Comparison of ENCODE assay signal across 20 cellular contexts in genomic region chr4:78459327-78459726, GRCh38.
DNase-seq lines count a peak whose midpoint lies in the region; ATAC-seq, FAIRE-seq and TF ChIP-seq lines count a peak whose summit lies in the region.
"Had no signal": no experiment of that assay in that cellular context is flagged by ENCODE, and none has a peak within 500 bp of the region (broad histone marks: within the 10 kb centered on the region; RNA-seq: fewer than 3 reads in every experiment).

No MANE protein-coding gene starts in this region.

- no peak overlapping the region for H3K4me2 ChIP-seq in GM12878 (ENCODE audit: control insufficient read depth, insufficient read depth)
- H3K4me2 ChIP-seq: A549 had no signal

- no peaks in the 10 kb centered on the region for H4K20me1 ChIP-seq in GM12878 (ENCODE audit: control insufficient read depth, insufficient read depth)

- H3K9ac ChIP-seq in GM12878 (ENCODE audit: control insufficient read depth, insufficient read depth, low read length), result no peak overlapping the region

- RAD21 ChIA-PET in GM12878 (lab: Charles Lee; ENCODE audit: unreplicated experiment), result interaction anchor here (1.3 kb wide), 1 partner anchor 404 kb away, joined by 3 read pairs; no protein-coding TSS in a partner anchor

- intact Hi-C loops in GM12878 (cut with micrococcal nuclease; ENCODE audit: unreplicated experiment), result loop anchor here (10.0 kb wide), 1 partner anchor 405 kb away; no protein-coding TSS in a partner anchor

- TF ChIP-seq EP300 in GM12878 (IDR thresholded peaks at IDR 0.05; ENCODE audit: borderline replicate concordance in 1 of 2, control insufficient read depth in 1 of 2, low read depth in 2 of 2, low read length in 2 of 2), result 0 out of 4 replicates have a peak, but pooled peaks of 1 of the 2 experiments have one; percentile 34

- POLR2A ChIA-PET in GM12878 (lab: Charles Lee), result no interaction called here

- TF ChIP-seq POLR2A in GM12878 (IDR thresholded peaks at IDR 0.05; ENCODE audit: low read depth, low read length), result no peak

- TF ChIP-seq RAD21 in GM12878 (IDR thresholded peaks at IDR 0.05; ENCODE audit: insufficient read depth, low read depth, low read length), result no peak

- SMC1A ChIA-PET in GM12878 (lab: Charles Lee; ENCODE audit: uncharacterized antibody, unreplicated experiment), result interaction anchor here (0.6 to 1.8 kb wide), 4 partner anchors 11 to 400 kb away, joined by 3 to 4 read pairs (median 3); no protein-coding TSS in a partner anchor

- H3K4me3 ChIP-seq in GM12878, result no peak overlapping the region
- H3K4me3 ChIP-seq: A549 had no signal

- in situ Hi-C loops in GM12878 (cut with MboI), result no loop called here

- no TSS peak for BruUV-seq in GM12878 (replicated peaks; lab: Mats Ljungman, UMichigan)

- H3K36me3 ChIP-seq in GM12878 (ENCODE audit: control insufficient read depth in 2 of 2, insufficient read depth in 2 of 2, low read length in 1 of 2), result no peaks in the 10 kb centered on the region

- no peak overlapping the region for H3K27ac ChIP-seq in GM12878 (ENCODE audit: control insufficient read depth, insufficient read depth)
- H3K27ac ChIP-seq: A549 had no signal

- H3K27me3 ChIP-seq in GM12878 (replicated peaks in 1 of 2; ENCODE audit: control insufficient read depth in 2 of 2, insufficient read depth in 2 of 2, low read length in 1 of 2), result no peaks in the 10 kb centered on the region

- ATAC-seq in GM19351 (IDR thresholded peaks at IDR 0.05; ENCODE audit: unreplicated experiment) (peak; percentile 57), HG02885 (IDR thresholded peaks at IDR 0.05; ENCODE audit: poor library complexity, unreplicated experiment) (peak; percentile 47), GM12878 (peak; percentile 78), GM19463 (IDR thresholded peaks at IDR 0.05; ENCODE audit: unreplicated experiment) (no peak), HG03439 (IDR thresholded peaks at IDR 0.05; ENCODE audit: unreplicated experiment) (no peak)
- ATAC-seq: A549; CD8-positive, alpha-beta T cell had no signal

- TF ChIP-seq CTCF in GM12878 (IDR thresholded peaks at IDR 0.05 in 2 of 3, conservative IDR thresholded peaks at IDR 0.05 in 1 of 3; ENCODE audit: control insufficient read depth in 2 of 3, extremely low read depth in 1 of 3, insufficient read depth in 1 of 3, low read depth in 3 of 3, low read length in 3 of 3), result no peak

- no peaks in the 10 kb centered on the region for H3K4me1 ChIP-seq in GM12878 (ENCODE audit: control insufficient read depth, insufficient read depth, low read length)
- H3K4me1 ChIP-seq: A549 had no signal

- H2AFZ ChIP-seq in GM12878 (ENCODE audit: control insufficient read depth, low read depth, low read length), result no peak overlapping the region

- H3K79me2 ChIP-seq in GM12878 (ENCODE audit: control insufficient read depth, insufficient read depth, low read length), result no peaks in the 10 kb centered on the region

- no peak for DNase-seq in GM12878 (ENCODE audit: low read depth, low spot score)
- DNase-seq in urothelium cell line (ENCODE audit: low spot score), result no peak
- DNase-seq: CD8-positive, alpha-beta T cell; COR-L47; DMS153; DMS79 treated with DMSO at 0.1 percent for 48 hours; EL; GOT3; H9; IMR-90; Kasumi-1; KBM-7 had no signal

- FAIRE-seq in GM12878 (lab: Jason Lieb, UNC) (no peak), urothelium cell line (lab: Jason Lieb, UNC) (no peak)
- FAIRE-seq: A549, D721Med, G401.6, GM18507 had no signal

- H3K9me3 ChIP-seq in GM12878 (replicated peaks; ENCODE audit: control insufficient read depth, insufficient read depth, low read length), result no peaks in the 10 kb centered on the region
- H3K9me3 ChIP-seq: A549 had no signal

- CTCF ChIA-PET in GM12878 (lab: Yijun Ruan, JAX), result interaction anchor here (0.5 kb wide), 1 partner anchor 74 kb away, joined by 3 read pairs; no protein-coding TSS in a partner anchor

TF ChIP-seq in GM12878, 131 proteins besides CTCF, POLR2A, EP300 and RAD21 (continues in another document):
- 0 out of 2 replicates have a peak, but pooled peaks have one; percentile 33 for TF ChIP-seq NBN (IDR thresholded peaks at IDR 0.05)
- peak; percentile 41; the same call in 1 of the 2 replicates for TF ChIP-seq ATF7 (IDR thresholded peaks at IDR 0.05; ENCODE audit: low read depth)
- TF ChIP-seq E2F8 (IDR thresholded peaks at IDR 0.05; ENCODE audit: low read depth, partially characterized antibody), result peak; percentile 38
- TF ChIP-seq SPI1 (IDR thresholded peaks at IDR 0.05; ENCODE audit: borderline replicate concordance, insufficient read depth, low read depth, low read length), result peak; percentile 71; the same call in 1 of the 2 replicates
- TF ChIP-seq CHD1 (IDR thresholded peaks at IDR 0.05; ENCODE audit: low read depth, low read length), result no peak
- TF ChIP-seq BCL3 (IDR thresholded peaks at IDR 0.05; ENCODE audit: borderline replicate concordance, insufficient read depth, low read depth, low read length, poor library complexity, severe bottlenecking), result no peak
- peak; percentile 35; the same call in 1 of the 2 replicates for TF ChIP-seq MTA2 (IDR thresholded peaks at IDR 0.05; ENCODE audit: low read depth)
- 0 out of 2 replicates have a peak, but pooled peaks have one; percentile 28 for TF ChIP-seq MLLT1 (IDR thresholded peaks at IDR 0.05)
- TF ChIP-seq RELB (IDR thresholded peaks at IDR 0.05; ENCODE audit: low read depth), result peak; percentile 59; the same call in 1 of the 2 replicates
- TF ChIP-seq ATF3 (IDR thresholded peaks at IDR 0.05; ENCODE audit: borderline replicate concordance, extremely low read depth, low read depth, low read length), result no peak
- no peak for TF ChIP-seq DPF2 (IDR thresholded peaks at IDR 0.05)

Comparison
In these comparisons a context has a peak if more than half of its experiments do, and no peak if none do; other contexts are left out.
1. ATAC-seq: peak in GM19351 (single experiment), HG02885 (single experiment) and GM12878 (single experiment); none in GM19463 (single experiment) and HG03439 (single experiment).